In genomic region chr15:64503640-64504039, GRCh38 we compare ENCODE assay signal across 10 cellular contexts. TPM values are rescaled to one million over a fixed set of nuclear protein-coding genes. Genes with fewer than 3 reads are reported as not detected.
DNase-seq lines count a peak whose midpoint lies in the region; ATAC-seq and TF ChIP-seq lines count a peak whose summit lies in the region.
"Had no signal": no experiment of that assay in that cellular context is flagged by ENCODE, and none has a peak within 500 bp of the region (broad histone marks: within the 10 kb centered on the region; RNA-seq: fewer than 3 reads in every experiment).

No MANE protein-coding gene starts in this region.

- H3K4me3 Mint-ChIP-seq in CD4-positive, CD25-positive, alpha-beta regulatory T cell, result peak overlapping the region; percentile 10 to 74 (median 25)

- in situ Hi-C loops in G401 (cut with HindIII; ENCODE audit: low sequenced_read_pairs), result no loop called here

- H3K9me3 ChIP-seq in CD4-positive, CD25-positive, alpha-beta regulatory T cell (ENCODE audit: control insufficient read depth in 2 of 2, low read length in 2 of 2), result no peaks in the 10 kb centered on the region
- H3K9me3 ChIP-seq in Loucy (ENCODE audit: insufficient read depth, low read depth, low read length) (no peaks in the 10 kb centered on the region), osteoblast (ENCODE audit: low read depth, low read length) (no peaks in the 10 kb centered on the region)
- H3K9me3 ChIP-seq: testis had no signal

- ATAC-seq in CD4-positive, CD25-positive, alpha-beta regulatory T cell (ENCODE audit: low read depth in 2 of 2), result peak; percentile 23 to 33
- ATAC-seq in GM21390 (IDR thresholded peaks at IDR 0.05; ENCODE audit: unreplicated experiment), result no peak

- H3K9me3 Mint-ChIP-seq in CD4-positive, CD25-positive, alpha-beta regulatory T cell, result no peaks in the 10 kb centered on the region

- H3K4me1 ChIP-seq in CD4-positive, CD25-positive, alpha-beta regulatory T cell (ENCODE audit: control insufficient read depth, insufficient read depth, low read length, poor library complexity, severe bottlenecking), result peaks cover 35% of the 10 kb centered on the region
- H3K4me1 ChIP-seq in Loucy (ENCODE audit: insufficient read depth, low read length, poor library complexity, severe bottlenecking) (peaks cover 52% of the 10 kb centered on the region), osteoblast (ENCODE audit: insufficient read depth, low read length) (peaks cover 33% of the 10 kb centered on the region)

- no peaks in the 10 kb centered on the region for H3K27me3 Mint-ChIP-seq in CD4-positive, CD25-positive, alpha-beta regulatory T cell

- no peak for TF ChIP-seq CTCF in Loucy (conservative IDR thresholded peaks at IDR 0.05; ENCODE audit: low read length)
- no peak for TF ChIP-seq CTCF in osteoblast (IDR thresholded peaks at IDR 0.05; ENCODE audit: extremely low read depth, low read depth, low read length)

- H3K36me3 ChIP-seq in CD4-positive, CD25-positive, alpha-beta regulatory T cell (ENCODE audit: control insufficient read depth, insufficient read depth, low read length), result peaks cover 20% of the 10 kb centered on the region
- peaks cover 40% of the 10 kb centered on the region; the same call in 1 of the 2 replicates for H3K36me3 ChIP-seq in Loucy (ENCODE audit: insufficient read depth, low read length)
- peaks cover 13% of the 10 kb centered on the region for H3K36me3 ChIP-seq in osteoblast (ENCODE audit: insufficient read depth, low read length)

- H3K4me3 ChIP-seq in CD4-positive, CD25-positive, alpha-beta regulatory T cell (ENCODE audit: low read depth, low read length), result peak overlapping the region; percentile 56
- H3K4me3 ChIP-seq in Loucy (ENCODE audit: low read length, poor library complexity, severe bottlenecking) (peak overlapping the region; percentile 48), osteoblast (ENCODE audit: insufficient read depth, low read length) (no peak overlapping the region)
- H3K4me3 ChIP-seq: testis had no signal

- peaks cover 41% of the 10 kb centered on the region for H4K20me1 ChIP-seq in Loucy (ENCODE audit: insufficient read depth, low read length, poor library complexity, severe bottlenecking)
- peaks cover 35% of the 10 kb centered on the region for H4K20me1 ChIP-seq in osteoblast (ENCODE audit: insufficient read depth, low read length)

- H3K27ac Mint-ChIP-seq in CD4-positive, CD25-positive, alpha-beta regulatory T cell, result peak overlapping the region; percentile 76 to 99 (median 90)

- no peaks in the 10 kb centered on the region for H3K9me2 ChIP-seq in Loucy (replicated peaks; ENCODE audit: low read depth, low read length)

- peaks cover 2% of the 10 kb centered on the region; the same call in 1 of the 2 replicates for H3F3A ChIP-seq in Loucy (ENCODE audit: low read depth)

- H3K9ac ChIP-seq in Loucy (ENCODE audit: low read depth, low read length, poor library complexity, severe bottlenecking), result peak overlapping the region; percentile 39

- DNase-seq in CD4-positive, CD25-positive, alpha-beta regulatory T cell, result peak in 2 of 3 donors; percentile 5 to 47
- DNase-seq in dermis blood vessel endothelial cell (peak; percentile 34), osteoblast (ENCODE audit: insufficient read length, low spot score, missing footprints) (no peak), NCI-H2227 treated with DMSO at 0.1 percent for 48 hours (lab: John Stamatoyannopoulos, UW) (no peak), G401 (ENCODE audit: low spot score) (no peak), GM19240 (ENCODE audit: insufficient read length, low spot score) (no peak)
- DNase-seq: activated CD4-positive, alpha-beta T cell treated with anti-CD3 and anti-CD28 coated beads for 4 hours; testis had no signal

- peak overlapping the region; percentile 72 for H3K4me2 ChIP-seq in Loucy (ENCODE audit: low read depth, low read length, poor library complexity, severe bottlenecking)
- no peak overlapping the region for H3K4me2 ChIP-seq in osteoblast (ENCODE audit: insufficient read depth, low read length)

- H3K4me1 Mint-ChIP-seq in CD4-positive, CD25-positive, alpha-beta regulatory T cell, result peaks cover 30 to 76% (median 57%) of the 10 kb centered on the region in 4 donors

- H3K79me2 ChIP-seq in Loucy (ENCODE audit: insufficient read depth, low read length) (peaks cover 85% of the 10 kb centered on the region), osteoblast (ENCODE audit: insufficient read depth, low read length) (peaks cover 74% of the 10 kb centered on the region)

- no peaks in the 10 kb centered on the region for H3K27me3 ChIP-seq in CD4-positive, CD25-positive, alpha-beta regulatory T cell (ENCODE audit: control insufficient read depth, insufficient read depth, low read length)
- H3K27me3 ChIP-seq in Loucy (ENCODE audit: insufficient read depth, low read length, poor library complexity, severe bottlenecking), result no peaks in the 10 kb centered on the region
- no peaks in the 10 kb centered on the region for H3K27me3 ChIP-seq in osteoblast (ENCODE audit: insufficient read depth, low read length)
- H3K27me3 ChIP-seq: testis had no signal

- H2AFZ ChIP-seq in Loucy (ENCODE audit: low read length) (no peak overlapping the region), osteoblast (ENCODE audit: low read length) (no peak overlapping the region)

- peaks cover 39% of the 10 kb centered on the region for H3K36me3 Mint-ChIP-seq in CD4-positive, CD25-positive, alpha-beta regulatory T cell

- H3K27ac ChIP-seq in CD4-positive, CD25-positive, alpha-beta regulatory T cell (ENCODE audit: insufficient read depth, low read length, poor library complexity, severe bottlenecking), result peak overlapping the region; percentile 66
- H3K27ac ChIP-seq in osteoblast (ENCODE audit: low read depth, low read length), result peak overlapping the region; percentile 25

RNA-seq across cellular contexts. Expression of gene ZNF609, which starts 43.3 kb away (rescaled TPM):
- total RNA-seq in CD4-positive, CD25-positive, alpha-beta regulatory T cell, result 39.0 TPM
- 1 to 10 TPM in 3 of 4 donors, under 1 TPM in 1; 0.64 to 2.6 (median 1.6) TPM for polyA plus RNA-seq in CD4-positive, CD25-positive, alpha-beta regulatory T cell
- 28.8 and 35.7 TPM in 2 replicates for total RNA-seq in dermis blood vessel endothelial cell
- total RNA-seq in osteoblast, result 20.6 and 20.9 TPM in 2 replicates
- 11.6 and 17.0 TPM in 2 replicates for total RNA-seq in G401 (2014; rRNA removed; shearing (Covaris generic))

Comparison
In these comparisons a context has a peak if more than half of its experiments do, and no peak if none do; other contexts are left out.
1. DNase-seq: peak in CD4-positive, CD25-positive, alpha-beta regulatory T cell (2 of 3) and dermis blood vessel endothelial cell (single experiment); none in osteoblast (single experiment), NCI-H2227 treated with DMSO at 0.1 percent for 48 hours (single experiment), G401 (single experiment) and GM19240 (single experiment).